Comparison of ENCODE assay signal across 8 cellular contexts in genomic region chr4:41933997-41934812, GRCh38. TPM values are rescaled to one million over a fixed set of nuclear protein-coding genes. Genes with fewer than 3 reads are reported as not detected.
DNase-seq lines count a peak whose midpoint lies in the region; ATAC-seq and TF ChIP-seq lines count a peak whose summit lies in the region.

No MANE protein-coding gene starts in this region.

- peaks cover 5% of the 10 kb centered on the region for H3K9me3 Mint-ChIP-seq in stimulated activated effector memory CD8-positive, alpha-beta T cell treated with anti-CD3 and anti-CD28 coated beads, Interleukin-12 subunit alpha, Interleukin-12 subunit beta, amount 100 ng/mL, for 72 hours

- H3K4me1 ChIP-seq in heart left ventricle, result peaks cover 0 to 32% (median 19%) of the 10 kb centered on the region in 12 donors

- TF ChIP-seq CTCF in heart left ventricle (IDR thresholded peaks at IDR 0.05), result no peak

- peak overlapping the region in 5 of 12 donors; percentile 65 to 87 (median 82) for H3K27ac ChIP-seq in heart left ventricle

- H3K4me1 Mint-ChIP-seq in stimulated activated effector memory CD8-positive, alpha-beta T cell treated with anti-CD3 and anti-CD28 coated beads, Interleukin-12 subunit alpha, Interleukin-12 subunit beta, amount 100 ng/mL, for 72 hours, result peaks cover 28% of the 10 kb centered on the region

- peak overlapping the region in 10 of 12 donors; percentile 68 to 98 (median 95) for H3K4me3 ChIP-seq in heart left ventricle

- TF ChIP-seq POLR2A in heart left ventricle (IDR thresholded peaks at IDR 0.05), result no peak

- intact Hi-C loops in heart left ventricle (cut with DNase I), result no loop called here

- peaks cover 42% of the 10 kb centered on the region for H3K36me3 Mint-ChIP-seq in stimulated activated effector memory CD8-positive, alpha-beta T cell treated with anti-CD3 and anti-CD28 coated beads, Interleukin-12 subunit alpha, Interleukin-12 subunit beta, amount 100 ng/mL, for 72 hours

- H3K9me3 ChIP-seq in heart left ventricle, result no peaks in the 10 kb centered on the region

- peaks cover 0 to 9% (median 6%) of the 10 kb centered on the region in 9 donors for H3K36me3 ChIP-seq in heart left ventricle

- peak overlapping the region; percentile 96 for H3K4me3 Mint-ChIP-seq in stimulated activated effector memory CD8-positive, alpha-beta T cell treated with anti-CD3 and anti-CD28 coated beads, Interleukin-12 subunit alpha, Interleukin-12 subunit beta, amount 100 ng/mL, for 72 hours

- peak in 1 of 4 donors; percentile 5 for ATAC-seq in heart left ventricle
- ATAC-seq in stimulated activated effector memory CD8-positive, alpha-beta T cell treated with anti-CD3 and anti-CD28 coated beads, Interleukin-12 subunit alpha, Interleukin-12 subunit beta, amount 100 ng/mL, for 72 hours, result no peak
- ATAC-seq in GM19023 (IDR thresholded peaks at IDR 0.05; ENCODE audit: unreplicated experiment), result no peak

- no peaks in the 10 kb centered on the region for H3K27me3 ChIP-seq in heart left ventricle

- H3K27ac Mint-ChIP-seq in stimulated activated effector memory CD8-positive, alpha-beta T cell treated with anti-CD3 and anti-CD28 coated beads, Interleukin-12 subunit alpha, Interleukin-12 subunit beta, amount 100 ng/mL, for 72 hours, result peak overlapping the region; percentile 97

- peak; percentile 44 for DNase-seq in NCI-H2227 (lab: John Stamatoyannopoulos, UW; ENCODE audit: unreplicated experiment)
- DNase-seq in NCI-H2227 treated with DMSO at 0.1 percent for 48 hours (lab: John Stamatoyannopoulos, UW), result no peak
- DNase-seq in SKM-1 (lab: John Stamatoyannopoulos, UW; ENCODE audit: unreplicated experiment), result peak; percentile 52
- DNase-seq in heart left ventricle, result no peak
- no peak for DNase-seq in stimulated activated effector memory CD8-positive, alpha-beta T cell treated with anti-CD3 and anti-CD28 coated beads, Interleukin-12 subunit alpha, Interleukin-12 subunit beta, amount 100 ng/mL, for 72 hours (ENCODE audit: low spot score in 2 of 2)
- DNase-seq in DMS153 treated with DMSO at 0.1 percent for 48 hours (lab: John Stamatoyannopoulos, UW; ENCODE audit: unreplicated experiment), result no peak
- no peak for DNase-seq in HCEC 1CT

- WGBS in heart left ventricle, 4 donors, result 90 to 92% (median 91%) methylated on average over 17 of the region's 17 CpGs

RNA-seq across cellular contexts. Expression of gene TMEM33, which starts 1.0 kb away (rescaled TPM):
- 10 to 100 TPM; 22.6 to 41.5 (median 27.8) TPM for total RNA-seq in heart left ventricle
- polyA plus RNA-seq in heart left ventricle, result 10 to 100 TPM in 1 of 2 donors, 1 to 10 TPM in 1; 5.4 to 18.4 TPM

RNA-seq across cellular contexts. Expression of gene DCAF4L1, which starts 47.4 kb away (rescaled TPM):
- total RNA-seq in heart left ventricle, result under 1 TPM; 0.05 to 0.46 (median 0.27) TPM
- under 1 TPM; 0.11 to 0.15 TPM for polyA plus RNA-seq in heart left ventricle

RNA-seq across cellular contexts. Expression of gene SLC30A9, which starts 56.1 kb away (rescaled TPM):
- 10 to 100 TPM; 48.9 to 99.2 (median 74.5) TPM for total RNA-seq in heart left ventricle
- 10 to 100 TPM; 10.3 to 31.7 TPM for polyA plus RNA-seq in heart left ventricle

Comparison
In these comparisons a context has a peak if more than half of its experiments do, and no peak if none do; other contexts are left out.
1. DNase-seq: peak in NCI-H2227 (single experiment) and SKM-1 (single experiment); none in NCI-H2227 treated with DMSO at 0.1 percent for 48 hours (single experiment), heart left ventricle (0 of 5), stimulated activated effector memory CD8-positive, alpha-beta T cell treated with anti-CD3 and anti-CD28 coated beads, Interleukin-12 subunit alpha, Interleukin-12 subunit beta, amount 100 ng/mL, for 72 hours (0 of 2), DMS153 treated with DMSO at 0.1 percent for 48 hours (single experiment) and HCEC 1CT (single experiment).